ENCODE assay signal across 15 cellular contexts in the genomic region with DNA sequence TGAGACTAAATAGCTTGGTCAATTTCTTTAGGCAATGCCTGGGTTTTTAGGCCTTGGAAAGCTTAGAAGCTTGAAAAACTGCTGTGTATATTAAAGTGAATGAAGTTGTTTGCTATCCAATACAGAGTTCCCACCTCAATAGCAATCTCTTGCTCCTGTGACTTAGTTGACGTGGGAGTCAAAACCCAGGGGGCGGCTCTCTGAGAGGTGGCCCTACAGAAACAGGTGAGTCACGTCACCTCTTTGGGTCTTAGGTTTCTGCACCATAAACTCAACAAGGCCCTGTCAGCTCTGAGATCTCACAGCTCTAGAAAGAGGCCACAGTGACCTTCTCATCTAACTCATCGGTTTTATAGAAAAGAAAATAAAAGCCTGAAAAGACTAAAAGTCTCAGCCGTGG.
DNase-seq lines count a peak whose midpoint lies in the region; ATAC-seq and TF ChIP-seq lines count a peak whose summit lies in the region.
"Had no signal": no experiment of that assay in that cellular context is flagged by ENCODE, and none has a peak within 500 bp of the region (broad histone marks: within the 10 kb centered on the region; RNA-seq: fewer than 3 reads in every experiment).

No MANE protein-coding gene starts in this region.

- H3K4me3 ChIP-seq in heart right ventricle (no peak overlapping the region), upper lobe of right lung (no peak overlapping the region)

- DNase-seq in cardiac septum (ENCODE audit: low spot score) (peak; percentile 29), heart right ventricle (no peak), chondrocyte (ENCODE audit: low spot score) (peak; percentile 15), islet precursor cell (peak; percentile 7), upper lobe of right lung (peak; percentile 9), natural killer cell (no peak), NCI-H2171 treated with DMSO at 0.1 percent for 48 hours (lab: John Stamatoyannopoulos, UW) (no peak)
- DNase-seq: C1 segment of cervical spinal cord; CD4-positive, alpha-beta memory T cell; DMS79; HCEC 1CT; HFFc6 had no signal

- H3K27me3 ChIP-seq in heart right ventricle: no peaks in the 10 kb centered on the region
- no peaks in the 10 kb centered on the region for H3K27me3 ChIP-seq in upper lobe of right lung

- H3K4me1 ChIP-seq in heart right ventricle (peaks cover 0 to 5% (median 0%) of the 10 kb centered on the region in 9 donors), upper lobe of right lung (no peaks in the 10 kb centered on the region)

- intact Hi-C loops in cardiac septum (cut with DNase I) (no loop called here), heart right ventricle (cut with DNase I) (no loop called here), upper lobe of right lung (cut with DNase I) (no loop called here), natural killer cell (cut with micrococcal nuclease) (no loop called here)

- H3K36me3 ChIP-seq in heart right ventricle (peaks cover 0 to 18% (median 0%) of the 10 kb centered on the region in 9 donors), upper lobe of right lung (no peaks in the 10 kb centered on the region)

- no peaks in the 10 kb centered on the region for H3K4me1 Mint-ChIP-seq in chondrocyte (ENCODE audit: low read depth)
- peaks cover 0 to 9% of the 10 kb centered on the region in 2 donors for H3K4me1 Mint-ChIP-seq in natural killer cell
- H3K4me1 Mint-ChIP-seq: B cell; CD4-positive, alpha-beta memory T cell had no signal

- no peaks in the 10 kb centered on the region for H3K36me3 Mint-ChIP-seq in chondrocyte (ENCODE audit: low read depth)
- no peaks in the 10 kb centered on the region for H3K36me3 Mint-ChIP-seq in natural killer cell
- H3K36me3 Mint-ChIP-seq: CD4-positive, alpha-beta memory T cell had no signal

- H3K27me3 Mint-ChIP-seq in chondrocyte (ENCODE audit: low read depth) (peaks cover 24% of the 10 kb centered on the region), natural killer cell (ENCODE audit: low read depth in 2 of 2) (peaks cover 11 to 12% of the 10 kb centered on the region in 2 donors)
- H3K27me3 Mint-ChIP-seq: B cell had no signal

- TF ChIP-seq CTCF in heart right ventricle (IDR thresholded peaks at IDR 0.05) (no peak), chondrocyte (IDR thresholded peaks at IDR 0.05) (no peak), upper lobe of right lung (IDR thresholded peaks at IDR 0.05) (no peak), natural killer cell (IDR thresholded peaks at IDR 0.05) (no peak)

- H3K27ac ChIP-seq in heart right ventricle (no peak overlapping the region), upper lobe of right lung (no peak overlapping the region)
- H3K27ac ChIP-seq: HL-60 had no signal

- 91 to 94% methylated on average over 5 of the region's 5 CpGs for WGBS in heart right ventricle, 2 donors

- no peak overlapping the region for H3K27ac Mint-ChIP-seq in chondrocyte (ENCODE audit: unreplicated experiment)
- H3K27ac Mint-ChIP-seq in natural killer cell: no peak overlapping the region
- H3K27ac Mint-ChIP-seq: B cell; CD4-positive, alpha-beta memory T cell; HFFc6 had no signal

- no peaks in the 10 kb centered on the region for H3K9me3 ChIP-seq in heart right ventricle
- no peaks in the 10 kb centered on the region for H3K9me3 ChIP-seq in upper lobe of right lung

- no peak overlapping the region for H3K4me3 Mint-ChIP-seq in chondrocyte (ENCODE audit: unreplicated experiment)
- no peak overlapping the region for H3K4me3 Mint-ChIP-seq in natural killer cell
- H3K4me3 Mint-ChIP-seq: B cell; CD4-positive, alpha-beta memory T cell; HFFc6 had no signal

- no peaks in the 10 kb centered on the region for H3K9me3 Mint-ChIP-seq in chondrocyte (ENCODE audit: low read depth)
- no peaks in the 10 kb centered on the region for H3K9me3 Mint-ChIP-seq in natural killer cell
- H3K9me3 Mint-ChIP-seq: CD4-positive, alpha-beta memory T cell; HFFc6 had no signal

- ATAC-seq in heart right ventricle (no peak), upper lobe of right lung (no peak), natural killer cell (no peak), GM18907 (IDR thresholded peaks at IDR 0.05; ENCODE audit: unreplicated experiment) (no peak)

Comparison
In these comparisons a context has a peak if more than half of its experiments do, and no peak if none do; other contexts are left out.
1. DNase-seq: peak in cardiac septum (single experiment), chondrocyte (single experiment), islet precursor cell (single experiment) and upper lobe of right lung (single experiment); none in heart right ventricle (0 of 2), natural killer cell (single experiment) and NCI-H2171 treated with DMSO at 0.1 percent for 48 hours (single experiment).